1 cellular context compared by ENCODE assay signal in genomic region chr1:16528338-16528737, GRCh38. TPM values are rescaled to one million over a fixed set of nuclear protein-coding genes. Genes with fewer than 3 reads are reported as not detected.
"Had no signal": no experiment of that assay in that cellular context is flagged by ENCODE, and none has a peak within 500 bp of the region (broad histone marks: within the 10 kb centered on the region; RNA-seq: fewer than 3 reads in every experiment).

No MANE protein-coding gene starts in this region.

RNA-seq across cellular contexts. Expression of gene RNU1-1, which starts 14.3 kb away (rescaled TPM):
- total RNA-seq: G401 had no signal
